9 cellular contexts compared by ENCODE assay signal in genomic region chr16:57809843-57810196, GRCh38. TPM values are rescaled to one million over a fixed set of nuclear protein-coding genes. Genes with fewer than 3 reads are reported as not detected.
A peak's percentile ranks its signal among the peaks of the same experiment; 100 is the strongest.
DNase-seq lines count a peak whose midpoint lies in the region; ATAC-seq, FAIRE-seq and TF ChIP-seq lines count a peak whose summit lies in the region.
"Had no signal": no experiment of that assay in that cellular context is flagged by ENCODE, and none has a peak within 500 bp of the region (broad histone marks: within the 10 kb centered on the region; RNA-seq: fewer than 3 reads in every experiment).

No MANE protein-coding gene starts in this region.

- no peak overlapping the region for H3K4me3 Mint-ChIP-seq in activated CD8-positive, alpha-beta T cell treated with anti-CD3 and anti-CD28 coated beads, Interleukin-2, amount 10 ng/mL, durations not matched to agents 7 days and 5 days
- H3K4me3 Mint-ChIP-seq in naive thymus-derived CD4-positive, alpha-beta T cell = peak overlapping the region in 1 of 10 donors; percentile 70

- peak overlapping the region; percentile 37 for H3K4me3 ChIP-seq in naive thymus-derived CD4-positive, alpha-beta T cell (ENCODE audit: low read length)

- POLR2A ChIA-PET in activated CD8-positive, alpha-beta T cell treated with anti-CD3 and anti-CD28 coated beads, Interleukin-2, amount 10 ng/mL, durations not matched to agents 7 days and 5 days (lab: Charles Lee) = interaction anchor here (1.0 kb wide), 1 partner anchor 11 kb away, joined by 3 read pairs; no protein-coding TSS in a partner anchor
- POLR2A ChIA-PET in naive thymus-derived CD4-positive, alpha-beta T cell (lab: Charles Lee) = no interaction called here
- POLR2A ChIA-PET in GM10248 (lab: Yijun Ruan, JAX) = no interaction called here

- ATAC-seq in HG02840 (IDR thresholded peaks at IDR 0.05; ENCODE audit: low FRiP score, unreplicated experiment) = peak; percentile 12
- no peak for ATAC-seq in activated CD8-positive, alpha-beta T cell treated with anti-CD3 and anti-CD28 coated beads, Interleukin-2, amount 10 ng/mL, durations not matched to agents 7 days and 5 days
- ATAC-seq in naive thymus-derived CD4-positive, alpha-beta T cell = peak; percentile 13

- peaks cover 22% of the 10 kb centered on the region for H3K27me3 Mint-ChIP-seq in activated CD8-positive, alpha-beta T cell treated with anti-CD3 and anti-CD28 coated beads, Interleukin-2, amount 10 ng/mL, durations not matched to agents 7 days and 5 days (ENCODE audit: low read depth)
- H3K27me3 Mint-ChIP-seq in naive thymus-derived CD4-positive, alpha-beta T cell = peaks cover 23 to 40% (median 28%) of the 10 kb centered on the region in 5 donors

- H3K4me1 Mint-ChIP-seq in activated CD8-positive, alpha-beta T cell treated with anti-CD3 and anti-CD28 coated beads, Interleukin-2, amount 10 ng/mL, durations not matched to agents 7 days and 5 days (ENCODE audit: low read depth) = peaks cover 33% of the 10 kb centered on the region
- H3K4me1 Mint-ChIP-seq in naive thymus-derived CD4-positive, alpha-beta T cell = peaks cover 8 to 30% (median 17%) of the 10 kb centered on the region in 7 donors

- H3K27me3 ChIP-seq in naive thymus-derived CD4-positive, alpha-beta T cell (ENCODE audit: control insufficient read depth in 2 of 2, insufficient read depth in 2 of 2, low read length in 2 of 2) = no peaks in the 10 kb centered on the region

- no peaks in the 10 kb centered on the region for H3K36me3 ChIP-seq in naive thymus-derived CD4-positive, alpha-beta T cell (ENCODE audit: control insufficient read depth in 2 of 3, insufficient read depth in 3 of 3, low read length in 3 of 3)

- peaks cover 8 to 34% of the 10 kb centered on the region in 2 donors for H3K4me1 ChIP-seq in naive thymus-derived CD4-positive, alpha-beta T cell (ENCODE audit: control insufficient read depth in 2 of 2, insufficient read depth in 2 of 2, low read length in 2 of 2)

- no peaks in the 10 kb centered on the region for H3K36me3 Mint-ChIP-seq in activated CD8-positive, alpha-beta T cell treated with anti-CD3 and anti-CD28 coated beads, Interleukin-2, amount 10 ng/mL, durations not matched to agents 7 days and 5 days (ENCODE audit: low read depth)
- H3K36me3 Mint-ChIP-seq in naive thymus-derived CD4-positive, alpha-beta T cell = peaks cover 0 to 4% (median 0%) of the 10 kb centered on the region in 5 donors

- no peaks in the 10 kb centered on the region for H3K9me3 ChIP-seq in naive thymus-derived CD4-positive, alpha-beta T cell (ENCODE audit: control insufficient read depth in 2 of 3, low read length in 3 of 3)

- no peak for TF ChIP-seq CTCF in GM10248 (IDR thresholded peaks at IDR 0.05; ENCODE audit: control extremely low read depth, extremely low read depth, low read depth, missing control alignments)

- no peaks in the 10 kb centered on the region for H3K9me3 Mint-ChIP-seq in activated CD8-positive, alpha-beta T cell treated with anti-CD3 and anti-CD28 coated beads, Interleukin-2, amount 10 ng/mL, durations not matched to agents 7 days and 5 days (ENCODE audit: insufficient read depth)
- peaks cover 0 to 6% (median 0%) of the 10 kb centered on the region in 11 donors for H3K9me3 Mint-ChIP-seq in naive thymus-derived CD4-positive, alpha-beta T cell

- peak; percentile 87 for DNase-seq in DMS53 (lab: John Stamatoyannopoulos, UW)
- DNase-seq in activated CD8-positive, alpha-beta T cell treated with anti-CD3 and anti-CD28 coated beads, Interleukin-2, amount 10 ng/mL, durations not matched to agents 7 days and 5 days = no peak
- no peak for DNase-seq in naive thymus-derived CD4-positive, alpha-beta T cell
- no peak for DNase-seq in Ammon's horn (ENCODE audit: low spot score)
- no peak for DNase-seq in GM10248 (ENCODE audit: extremely low spot score)
- no peak for DNase-seq in midbrain (lab: John Stamatoyannopoulos, UW)
- DNase-seq in urothelium cell line (ENCODE audit: low spot score) = no peak

- H3K27ac ChIP-seq in naive thymus-derived CD4-positive, alpha-beta T cell (ENCODE audit: low read depth, low read length) = no peak overlapping the region
- H3K27ac ChIP-seq: VCaP had no signal

- CTCF ChIA-PET in activated CD8-positive, alpha-beta T cell treated with anti-CD3 and anti-CD28 coated beads, Interleukin-2, amount 10 ng/mL, durations not matched to agents 7 days and 5 days (lab: Charles Lee) = interaction anchor here (0.8 to 1.1 kb wide), 2 partner anchors 11 to 190 kb away, joined by 3 to 5 read pairs; partner anchors contain the start of gene ZNF319
- CTCF ChIA-PET in naive thymus-derived CD4-positive, alpha-beta T cell (lab: Charles Lee) = interaction anchor here (0.6 kb wide), 1 partner anchor 151 kb away, joined by 3 read pairs; no protein-coding TSS in a partner anchor
- CTCF ChIA-PET in GM10248 (lab: Yijun Ruan, JAX) = interaction anchor here (0.7 to 1.1 kb wide), 4 partner anchors 9 to 53 kb away, joined by 3 to 4 read pairs (median 3); no protein-coding TSS in a partner anchor

- intact Hi-C loops in naive thymus-derived CD4-positive, alpha-beta T cell (cut with micrococcal nuclease) = loop anchor here in 1 of 2 donors (1.0 to 5.0 kb wide), 5 partner anchors 8 to 317 kb away; partner anchors contain the start of genes CCDC102A, CFAP20, KATNB1 and KIFC3

- H3K27ac Mint-ChIP-seq in activated CD8-positive, alpha-beta T cell treated with anti-CD3 and anti-CD28 coated beads, Interleukin-2, amount 10 ng/mL, durations not matched to agents 7 days and 5 days = peak overlapping the region; percentile 67
- peak overlapping the region in 2 of 9 donors; percentile 21 to 91 for H3K27ac Mint-ChIP-seq in naive thymus-derived CD4-positive, alpha-beta T cell

- no peak for FAIRE-seq in urothelium cell line (lab: Jason Lieb, UNC)

RNA-seq across cellular contexts. Expression of gene KIFC3, which starts 7.5 kb away (rescaled TPM):
- under 1 TPM in 1 of 2 experiments, not detected in 1; 0.53 TPM for total RNA-seq in activated CD8-positive, alpha-beta T cell treated with anti-CD3 and anti-CD28 coated beads, Interleukin-2, amount 10 ng/mL, durations not matched to agents 7 days and 5 days
- total RNA-seq in naive thymus-derived CD4-positive, alpha-beta T cell = 1 to 10 TPM in 2 of 5 experiments, under 1 TPM in 2, not detected in 1; 0.73 to 9.2 (median 1.6) TPM
- polyA plus RNA-seq in naive thymus-derived CD4-positive, alpha-beta T cell = not detected
